In the genomic region with DNA sequence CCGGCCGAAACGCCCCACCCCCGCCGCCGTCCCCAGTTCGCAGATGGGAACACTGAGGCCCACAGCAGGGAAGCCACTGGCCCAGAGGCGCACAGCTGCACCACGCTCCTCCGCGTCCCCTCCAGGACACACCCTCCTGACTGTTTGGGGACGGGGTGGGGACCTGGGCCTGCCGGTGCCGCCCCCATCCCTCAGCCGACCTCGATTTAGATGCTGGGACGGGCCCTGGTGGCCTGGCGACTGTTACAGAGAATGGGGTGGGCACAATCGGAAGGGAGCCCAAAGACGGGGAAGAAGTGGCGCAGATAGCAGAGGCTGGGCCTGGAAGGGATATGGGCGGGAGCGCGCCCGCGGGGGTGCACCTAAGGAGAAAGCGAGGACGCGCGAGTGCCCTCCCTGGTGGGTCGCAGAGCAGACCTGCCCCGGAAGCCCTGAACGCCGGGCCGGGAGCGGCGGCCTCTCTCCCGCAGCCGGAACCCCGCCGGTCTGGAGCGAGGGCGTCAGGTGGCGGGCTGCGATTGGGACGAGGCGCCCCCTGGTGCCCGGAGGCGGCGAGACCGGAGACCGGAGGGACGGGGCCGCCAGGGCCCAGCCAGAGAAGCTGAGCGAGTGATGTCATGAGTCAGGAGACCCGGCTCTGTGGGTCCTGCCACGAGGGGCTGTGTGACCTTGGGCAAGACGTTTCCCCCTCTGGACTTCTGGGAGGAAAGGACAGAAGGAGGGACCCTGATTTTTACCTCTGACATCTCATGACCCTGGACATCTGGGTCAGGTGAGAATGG, we compare ENCODE assay signal across 8 cellular contexts.
DNase-seq lines count a peak whose midpoint lies in the region; ATAC-seq, FAIRE-seq and TF ChIP-seq lines count a peak whose summit lies in the region.

No MANE protein-coding gene starts in this region.

- peak overlapping the region; percentile 87 to 96 for H3K9ac ChIP-seq in colonic mucosa (ENCODE audit: low read depth in 2 of 2, low read length in 2 of 2)

- H3K27ac ChIP-seq in A549 (peak overlapping the region; percentile 74 to 85), colonic mucosa (peak overlapping the region; percentile 86), left lung (peak overlapping the region; percentile 64 to 82)

- 2% methylated on average over 41 of the region's 58 CpGs for WGBS in A549 (ENCODE audit: missing lambda C conversion rate)

- POLR2A ChIA-PET in A549 (lab: Yijun Ruan, JAX), result interaction anchor here (0.7 to 1.1 kb wide), 2 partner anchors 20 to 28 kb away, joined by 3 to 5 read pairs; no protein-coding TSS in a partner anchor

- DNase-seq in A549 (ENCODE audit: low read depth in 1 of 2, low spot score in 1 of 2), result peak; percentile 82 to 96
- DNase-seq in NCI-H2196 treated with DMSO at 0.1 percent for 48 hours (lab: John Stamatoyannopoulos, UW; ENCODE audit: unreplicated experiment), result peak; percentile 42
- peak; percentile 81 to 87 for DNase-seq in activated CD4-positive, alpha-beta T cell treated with anti-CD3 and anti-CD28 coated beads for 24 hours (ENCODE audit: low read depth in 2 of 2)
- DNase-seq in colonic mucosa, result peak; percentile 88
- DNase-seq in left lung, result peak; percentile 88 to 98
- peak; percentile 90 to 92 for DNase-seq in stimulated activated CD4-positive, alpha-beta T cell treated with anti-CD3 and anti-CD28 coated beads, Interleukin-2, amount 100 ng/mL, for 24 hours

- ATAC-seq in A549 (peak; percentile 81 to 94), GM18505 (IDR thresholded peaks at IDR 0.05; ENCODE audit: unreplicated experiment) (peak; percentile 70), HG02973 (IDR thresholded peaks at IDR 0.05; ENCODE audit: unreplicated experiment) (peak; percentile 71), left lung (peak; percentile 92)

- no peak for FAIRE-seq in A549 (lab: Jason Lieb, UNC)

- peak; percentile 79 for TF ChIP-seq CTCF in A549 (IDR thresholded peaks at IDR 0.05)
- TF ChIP-seq CTCF in colonic mucosa (IDR thresholded peaks at IDR 0.05), result peak; percentile 94
- peak; percentile 90 to 97 for TF ChIP-seq CTCF in left lung (IDR thresholded peaks at IDR 0.05)

- H3K4me3 ChIP-seq in A549, result peak overlapping the region; percentile 84
- peak overlapping the region; percentile 59 for H3K4me3 ChIP-seq in colonic mucosa
- peak overlapping the region; percentile 52 to 68 for H3K4me3 ChIP-seq in left lung

- H3K27me3 ChIP-seq in colonic mucosa (no peaks in the 10 kb centered on the region), left lung (peaks cover 0 to 5% of the 10 kb centered on the region in 2 donors)

- no peak for TF ChIP-seq EP300 in A549 (IDR thresholded peaks at IDR 0.05)

- H3K9me3 ChIP-seq in A549 (no peaks in the 10 kb centered on the region), colonic mucosa (no peaks in the 10 kb centered on the region), left lung (no peaks in the 10 kb centered on the region)

- H3K4me1 ChIP-seq in A549 (peaks cover 34% of the 10 kb centered on the region), colonic mucosa (no peaks in the 10 kb centered on the region), left lung (peaks cover 0 to 72% of the 10 kb centered on the region in 2 donors)

- peak; percentile 49 to 65 for TF ChIP-seq RAD21 in A549 (conservative IDR thresholded peaks at IDR 0.05 in 1 of 2, IDR thresholded peaks at IDR 0.05 in 1 of 2)

- intact Hi-C loops in colonic mucosa (cut with DNase I) (no loop called here), left lung (cut with DNase I) (no loop called here)

- H3K4me2 ChIP-seq in A549, result peak overlapping the region; percentile 96

- TF ChIP-seq POLR2A in A549 (IDR thresholded peaks at IDR 0.05; ENCODE audit: low read length) (peak; percentile 66), GM18505 (IDR thresholded peaks at IDR 0.05; ENCODE audit: borderline replicate concordance, extremely low read depth, insufficient read depth, insufficient read length) (peak; percentile 51)

- CTCF ChIA-PET in A549 (lab: Yijun Ruan, JAX), result interaction anchor here (0.6 to 5.3 kb wide), 31 partner anchors 8 to 302 kb away, joined by 3 to 56 read pairs (median 5); a partner anchor contains a TSS

- H3K36me3 ChIP-seq in colonic mucosa (no peaks in the 10 kb centered on the region), left lung (peaks cover 0 to 7% of the 10 kb centered on the region in 2 donors)

TF ChIP-seq in A549, 52 proteins besides CTCF, POLR2A, EP300 and RAD21:
- TF ChIP-seq, protein P1, sequence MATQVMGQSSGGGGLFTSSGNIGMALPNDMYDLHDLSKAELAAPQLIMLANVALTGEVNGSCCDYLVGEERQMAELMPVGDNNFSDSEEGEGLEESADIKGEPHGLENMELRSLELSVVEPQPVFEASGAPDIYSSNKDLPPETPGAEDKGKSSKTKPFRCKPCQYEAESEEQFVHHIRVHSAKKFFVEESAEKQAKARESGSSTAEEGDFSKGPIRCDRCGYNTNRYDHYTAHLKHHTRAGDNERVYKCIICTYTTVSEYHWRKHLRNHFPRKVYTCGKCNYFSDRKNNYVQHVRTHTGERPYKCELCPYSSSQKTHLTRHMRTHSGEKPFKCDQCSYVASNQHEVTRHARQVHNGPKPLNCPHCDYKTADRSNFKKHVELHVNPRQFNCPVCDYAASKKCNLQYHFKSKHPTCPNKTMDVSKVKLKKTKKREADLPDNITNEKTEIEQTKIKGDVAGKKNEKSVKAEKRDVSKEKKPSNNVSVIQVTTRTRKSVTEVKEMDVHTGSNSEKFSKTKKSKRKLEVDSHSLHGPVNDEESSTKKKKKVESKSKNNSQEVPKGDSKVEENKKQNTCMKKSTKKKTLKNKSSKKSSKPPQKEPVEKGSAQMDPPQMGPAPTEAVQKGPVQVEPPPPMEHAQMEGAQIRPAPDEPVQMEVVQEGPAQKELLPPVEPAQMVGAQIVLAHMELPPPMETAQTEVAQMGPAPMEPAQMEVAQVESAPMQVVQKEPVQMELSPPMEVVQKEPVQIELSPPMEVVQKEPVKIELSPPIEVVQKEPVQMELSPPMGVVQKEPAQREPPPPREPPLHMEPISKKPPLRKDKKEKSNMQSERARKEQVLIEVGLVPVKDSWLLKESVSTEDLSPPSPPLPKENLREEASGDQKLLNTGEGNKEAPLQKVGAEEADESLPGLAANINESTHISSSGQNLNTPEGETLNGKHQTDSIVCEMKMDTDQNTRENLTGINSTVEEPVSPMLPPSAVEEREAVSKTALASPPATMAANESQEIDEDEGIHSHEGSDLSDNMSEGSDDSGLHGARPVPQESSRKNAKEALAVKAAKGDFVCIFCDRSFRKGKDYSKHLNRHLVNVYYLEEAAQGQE (IDR thresholded peaks at IDR 0.05), result no peak
- TF ChIP-seq, protein P2, sequence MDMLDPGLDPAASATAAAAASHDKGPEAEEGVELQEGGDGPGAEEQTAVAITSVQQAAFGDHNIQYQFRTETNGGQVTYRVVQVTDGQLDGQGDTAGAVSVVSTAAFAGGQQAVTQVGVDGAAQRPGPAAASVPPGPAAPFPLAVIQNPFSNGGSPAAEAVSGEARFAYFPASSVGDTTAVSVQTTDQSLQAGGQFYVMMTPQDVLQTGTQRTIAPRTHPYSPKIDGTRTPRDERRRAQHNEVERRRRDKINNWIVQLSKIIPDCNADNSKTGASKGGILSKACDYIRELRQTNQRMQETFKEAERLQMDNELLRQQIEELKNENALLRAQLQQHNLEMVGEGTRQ (IDR thresholded peaks at IDR 0.05), result peak; percentile 47
- TF ChIP-seq, protein P3, sequence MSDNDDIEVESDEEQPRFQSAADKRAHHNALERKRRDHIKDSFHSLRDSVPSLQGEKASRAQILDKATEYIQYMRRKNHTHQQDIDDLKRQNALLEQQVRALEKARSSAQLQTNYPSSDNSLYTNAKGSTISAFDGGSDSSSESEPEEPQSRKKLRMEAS (IDR thresholded peaks at IDR 0.05), result peak; percentile 75
- TF ChIP-seq CHD4 (IDR thresholded peaks at IDR 0.05; ENCODE audit: borderline replicate concordance) (peak; percentile 80; the same call in 1 of the 2 replicates), HDAC2 (IDR thresholded peaks at IDR 0.05) (peak; percentile 86; the same call in 1 of the 2 replicates), ZC3H11A (IDR thresholded peaks at IDR 0.05) (no peak), HEYL (CRISPR knock-in tag; IDR thresholded peaks at IDR 0.05) (no peak), PHF8 (IDR thresholded peaks at IDR 0.05; ENCODE audit: borderline replicate concordance, low read depth) (peak; percentile 76), HOXB13 (CRISPR knock-in tag; IDR thresholded peaks at IDR 0.05; ENCODE audit: low read depth) (no peak), TP53 (CRISPR knock-in tag; IDR thresholded peaks at IDR 0.05) (0 out of 2 replicates have a peak, but pooled peaks have one; percentile 12), KDM1A (IDR thresholded peaks at IDR 0.05; ENCODE audit: low read depth) (peak; percentile 97), JUN (IDR thresholded peaks at IDR 0.05) (peak in 1 of 2 experiments; percentile 40; a peak in 2 of 5 replicates), JUNB (IDR thresholded peaks at IDR 0.05) (no peak), SMC3 (IDR thresholded peaks at IDR 0.05) (peak; percentile 72)

Comparison
In these comparisons a context has a peak if more than half of its experiments do, and no peak if none do; other contexts are left out.
1. Peak in every context shown above with its lines: DNase-seq, ATAC-seq, H3K4me3 ChIP-seq and H3K27ac ChIP-seq.
2. DNase-seq: peak in every context shown above with its lines; median percentile 93 in left lung; 91 in stimulated activated CD4-positive, alpha-beta T cell treated with anti-CD3 and anti-CD28 coated beads, Interleukin-2, amount 100 ng/mL, for 24 hours; 89 in A549; 88 in colonic mucosa; 84 in activated CD4-positive, alpha-beta T cell treated with anti-CD3 and anti-CD28 coated beads for 24 hours; 42 in NCI-H2196 treated with DMSO at 0.1 percent for 48 hours.